In genomic region chr1:25616080-25616931, GRCh38 we compare ENCODE assay signal across 8 cellular contexts. TPM values are rescaled to one million over a fixed set of nuclear protein-coding genes. Genes with fewer than 3 reads are reported as not detected.
DNase-seq lines count a peak whose midpoint lies in the region; ATAC-seq and TF ChIP-seq lines count a peak whose summit lies in the region.

MAN1C1 (plus strand) TSS chr1:25616791; CDS start chr1:25617798, 1,007 bp downstream.

- H3K27ac Mint-ChIP-seq in type B pancreatic cell: peak within 1 kb of the TSS; percentile 66

- H3K9me3 ChIP-seq in ES-I3 (ENCODE audit: control insufficient read depth, insufficient read depth, low read length) (no peaks in the 10 kb centered on the region), HAP-1 (no peaks in the 10 kb centered on the region; the same call in 1 of the 2 replicates), adrenal gland (replicated peaks in 1 of 3) (no peaks in the 10 kb centered on the region), heart right ventricle (no peaks in the 10 kb centered on the region)

- peak within 1 kb of the TSS in 4 of 5 donors; percentile 44 to 86 (median 70) for H3K27ac ChIP-seq in adrenal gland
- peak within 1 kb of the TSS; percentile 78 to 92 (median 88) for H3K27ac ChIP-seq in heart right ventricle

- DNase-seq in HAP-1 (ENCODE audit: low spot score in 2 of 2) (peak; percentile 83 to 92), NCI-H1048 (lab: John Stamatoyannopoulos, UW) (peak; percentile 44), SW480 (ENCODE audit: low spot score) (peak; percentile 83), adrenal gland (peak; percentile 86 to 94 (median 91)), heart right ventricle (peak; percentile 90 to 92), pons (ENCODE audit: low spot score) (peak; percentile 89), type B pancreatic cell (ENCODE audit: extremely low spot score, unreplicated experiment) (peak; percentile 93)

- H3K4me1 ChIP-seq in ES-I3 (ENCODE audit: insufficient read depth, low read length) (peaks cover 9% of the 10 kb centered on the region), HAP-1 (no peaks in the 10 kb centered on the region), adrenal gland (replicated peaks in 1 of 2) (peaks cover 6 to 42% of the 10 kb centered on the region in 2 donors), heart right ventricle (peaks cover 11 to 54% (median 43%) of the 10 kb centered on the region in 9 donors)

- TF ChIP-seq CTCF in adrenal gland (IDR thresholded peaks at IDR 0.05) (peak; percentile 33 to 79 (median 64)), heart right ventricle (IDR thresholded peaks at IDR 0.05) (peak; percentile 18 to 71 (median 45)), type B pancreatic cell (conservative IDR thresholded peaks at IDR 0.05) (peak; percentile 74)

- peak; percentile 90 to 94 (median 93) for ATAC-seq in heart right ventricle

- no peaks in the 10 kb centered on the region for H3K9me3 Mint-ChIP-seq in type B pancreatic cell

- in situ Hi-C loops in HAP-1 (cut with MboI; ENCODE audit: low sequenced_read_pairs): no loop called here

- H3K4me3 ChIP-seq in HAP-1 (peak within 1 kb of the TSS; percentile 57), adrenal gland (peak within 1 kb of the TSS; percentile 58 to 99 (median 73)), heart right ventricle (peak within 1 kb of the TSS; percentile 78 to 100 (median 90))

- peaks cover 9% of the 10 kb centered on the region for H3K27me3 ChIP-seq in HAP-1 (ENCODE audit: low read depth)
- no peaks in the 10 kb centered on the region for H3K27me3 ChIP-seq in adrenal gland
- peaks cover 0 to 10% (median 0%) of the 10 kb centered on the region in 7 donors for H3K27me3 ChIP-seq in heart right ventricle

- H3K9ac ChIP-seq in ES-I3 (ENCODE audit: low read depth, low read length): peak within 1 kb of the TSS; percentile 77

- TF ChIP-seq POLR2A in adrenal gland (IDR thresholded peaks at IDR 0.05): peak; percentile 23 to 54

- H3K4me3 Mint-ChIP-seq in type B pancreatic cell: peak within 1 kb of the TSS; percentile 80

- no peaks in the 10 kb centered on the region for H3K36me3 ChIP-seq in ES-I3 (ENCODE audit: insufficient read depth, low read length)
- H3K36me3 ChIP-seq in HAP-1 (replicated peaks): no peaks in the 10 kb centered on the region
- no peaks in the 10 kb centered on the region for H3K36me3 ChIP-seq in adrenal gland (replicated peaks in 1 of 2)
- H3K36me3 ChIP-seq in heart right ventricle: no peaks in the 10 kb centered on the region

- 0 to 1% (median 0%) methylated on average over 2 to 107 of the region's 107 CpGs for WGBS in adrenal gland, 4 donors
- 0 to 1% methylated on average over 88 to 107 of the region's 107 CpGs for WGBS in heart right ventricle, 2 donors

- H3K4me1 Mint-ChIP-seq in type B pancreatic cell (ENCODE audit: unreplicated experiment): peaks cover 19% of the 10 kb centered on the region

- no peaks in the 10 kb centered on the region for H3K36me3 Mint-ChIP-seq in type B pancreatic cell

- intact Hi-C loops in adrenal gland (cut with DNase I) (loop anchor here in 1 of 2 donors (5.0 kb wide), 1 partner anchor 81 kb away; no protein-coding TSS in a partner anchor), heart right ventricle (cut with DNase I) (loop anchor here in 8 of 10 donors (1.0 to 10.0 kb wide), 8 partner anchors 76 to 128 kb away; no protein-coding TSS in a partner anchor)

- H3K27me3 Mint-ChIP-seq in type B pancreatic cell: peaks cover 71% of the 10 kb centered on the region

RNA-seq across cellular contexts. Expression of gene MAN1C1, which starts in this region (rescaled TPM):
- total RNA-seq in adrenal gland (10 to 100 TPM; 23.7 to 58.7 (median 31.2) TPM), heart right ventricle (10 to 100 TPM in 9 of 10 donors, 1 to 10 TPM in 1; 9.7 to 23.4 (median 14.2) TPM), type B pancreatic cell (ENCODE audit: low replicate concordance) (6.4 and 9.1 TPM in 2 replicates)
- polyA plus RNA-seq in adrenal gland (10 to 100 TPM in 2 of 3 donors, 1 to 10 TPM in 1; 8.3 to 14.1 (median 13.7) TPM), heart right ventricle (10 to 100 TPM; 10.1 to 11.3 TPM)

Comparison
In these comparisons a context has a peak if more than half of its experiments do, and no peak if none do; other contexts are left out.
1. Peak in every context shown above with its lines: DNase-seq, ATAC-seq, H3K4me3 ChIP-seq and H3K27ac ChIP-seq.